8 cellular contexts compared by ENCODE assay signal in genomic region chr14:92105845-92106094, GRCh38. TPM values are rescaled to one million over a fixed set of nuclear protein-coding genes. Genes with fewer than 3 reads are reported as not detected.
A peak's percentile ranks its signal among the peaks of the same experiment; 100 is the strongest.
DNase-seq lines count a peak whose midpoint lies in the region; ATAC-seq and TF ChIP-seq lines count a peak whose summit lies in the region.

No MANE protein-coding gene starts in this region.

- H3K4me1 Mint-ChIP-seq in activated naive CD8-positive, alpha-beta T cell treated with anti-CD3 and anti-CD28 coated beads, Interleukin-2, amount 50 U/mL, for 24 hours: peaks cover 43% of the 10 kb centered on the region

- no peak for TF ChIP-seq POLR2A in sigmoid colon (IDR thresholded peaks at IDR 0.05)

- POLR2A ChIA-PET in HEK293T (lab: Yijun Ruan, JAX): interaction anchor here (1.1 to 4.7 kb wide), 6 partner anchors 8 to 159 kb away, joined by 3 to 77 read pairs (median 9); partner anchors contain the start of genes CPSF2, NDUFB1 and TRIP11

- ATAC-seq in GM21723 (IDR thresholded peaks at IDR 0.05; ENCODE audit: unreplicated experiment): peak; percentile 31
- peak; percentile 3 for ATAC-seq in activated naive CD8-positive, alpha-beta T cell treated with anti-CD3 and anti-CD28 coated beads, Interleukin-2, amount 50 U/mL, for 24 hours
- peak; percentile 52 for ATAC-seq in left ventricle myocardium superior

- H3K9me3 ChIP-seq in Loucy (ENCODE audit: insufficient read depth, low read depth, low read length) (no peaks in the 10 kb centered on the region), sigmoid colon (no peaks in the 10 kb centered on the region)

- CTCF ChIA-PET in HEK293T (lab: Yijun Ruan, JAX): interaction anchor here (0.9 kb wide), 1 partner anchor 119 kb away, joined by 5 read pairs; no protein-coding TSS in a partner anchor

- peaks cover 54% of the 10 kb centered on the region for H3K79me2 ChIP-seq in Loucy (ENCODE audit: insufficient read depth, low read length)

- no peaks in the 10 kb centered on the region for H3K36me3 Mint-ChIP-seq in activated naive CD8-positive, alpha-beta T cell treated with anti-CD3 and anti-CD28 coated beads, Interleukin-2, amount 50 U/mL, for 24 hours (ENCODE audit: low read depth)

- TF ChIP-seq EP300 in sigmoid colon (IDR thresholded peaks at IDR 0.05): no peak

- H3K27ac ChIP-seq in sigmoid colon: peak overlapping the region; percentile 96 to 99 (median 97)

- 0% methylated on average over 12 of the region's 12 CpGs for WGBS in sigmoid colon, 2 donors

- H3K27me3 Mint-ChIP-seq in activated naive CD8-positive, alpha-beta T cell treated with anti-CD3 and anti-CD28 coated beads, Interleukin-2, amount 50 U/mL, for 24 hours: no peaks in the 10 kb centered on the region

- peaks cover 40% of the 10 kb centered on the region for H4K20me1 ChIP-seq in Loucy (ENCODE audit: insufficient read depth, low read length, poor library complexity, severe bottlenecking)

- no peaks in the 10 kb centered on the region for H3K9me3 Mint-ChIP-seq in activated naive CD8-positive, alpha-beta T cell treated with anti-CD3 and anti-CD28 coated beads, Interleukin-2, amount 50 U/mL, for 24 hours

- intact Hi-C loops in left ventricle myocardium superior (cut with micrococcal nuclease): no loop called here
- intact Hi-C loops in sigmoid colon (cut with DNase I): loop anchor here (2.0 to 10.0 kb wide), 4 partner anchors 15 to 601 kb away; partner anchors contain the start of genes CPSF2, NDUFB1 and TRIP11

- H3K4me2 ChIP-seq in Loucy (ENCODE audit: low read depth, low read length, poor library complexity, severe bottlenecking): peak overlapping the region; percentile 72

- peak overlapping the region; percentile 93 for H3K9ac ChIP-seq in Loucy (ENCODE audit: low read depth, low read length, poor library complexity, severe bottlenecking)

- no peaks in the 10 kb centered on the region for H3K36me3 ChIP-seq in Loucy (ENCODE audit: insufficient read depth, low read length)
- H3K36me3 ChIP-seq in sigmoid colon: no peaks in the 10 kb centered on the region

- peak overlapping the region; percentile 92 for H3K4me3 ChIP-seq in Loucy (ENCODE audit: low read length, poor library complexity, severe bottlenecking)
- H3K4me3 ChIP-seq in sigmoid colon: peak overlapping the region; percentile 78 to 96 (median 88)

- H3K9me2 ChIP-seq in Loucy (replicated peaks; ENCODE audit: low read depth, low read length): no peaks in the 10 kb centered on the region

- DNase-seq in NCI-H2081 (lab: John Stamatoyannopoulos, UW) (peak; percentile 39 to 43), NCI-H2081 treated with DMSO at 0.1 percent for 48 hours (lab: John Stamatoyannopoulos, UW) (no peak), left ventricle myocardium superior (peak; percentile 78), sigmoid colon (peak; percentile 82), HEK293T (ENCODE audit: extremely low spot score) (no peak)
- peak; percentile 25 for DNase-seq in activated naive CD8-positive, alpha-beta T cell treated with anti-CD3 and anti-CD28 coated beads, Interleukin-2, amount 50 U/mL, for 24 hours

- H3K4me3 Mint-ChIP-seq in activated naive CD8-positive, alpha-beta T cell treated with anti-CD3 and anti-CD28 coated beads, Interleukin-2, amount 50 U/mL, for 24 hours: peak overlapping the region; percentile 95

- H3F3A ChIP-seq in Loucy (ENCODE audit: low read depth): no peaks in the 10 kb centered on the region

- no peak for TF ChIP-seq CTCF in Loucy (conservative IDR thresholded peaks at IDR 0.05; ENCODE audit: low read length)
- no peak for TF ChIP-seq CTCF in sigmoid colon (IDR thresholded peaks at IDR 0.05)

- peak overlapping the region; percentile 84 for H3K27ac Mint-ChIP-seq in activated naive CD8-positive, alpha-beta T cell treated with anti-CD3 and anti-CD28 coated beads, Interleukin-2, amount 50 U/mL, for 24 hours

- H3K27me3 ChIP-seq in Loucy (ENCODE audit: insufficient read depth, low read length, poor library complexity, severe bottlenecking) (no peaks in the 10 kb centered on the region), sigmoid colon (no peaks in the 10 kb centered on the region)

- H3K4me1 ChIP-seq in Loucy (ENCODE audit: insufficient read depth, low read length, poor library complexity, severe bottlenecking) (peaks cover 28% of the 10 kb centered on the region), sigmoid colon (peaks cover 0 to 34% (median 30%) of the 10 kb centered on the region in 4 donors)

- peak overlapping the region; percentile 93 for H2AFZ ChIP-seq in Loucy (ENCODE audit: low read length)

TF ChIP-seq in HEK293T, 16 proteins besides CTCF, POLR2A, EP300 and RAD21:
- no peak for TF ChIP-seq ZNF384 (IDR thresholded peaks at IDR 0.05)
- TF ChIP-seq LEF1 (IDR thresholded peaks at IDR 0.05; ENCODE audit: borderline replicate concordance): no peak
- no peak for TF ChIP-seq HDGF (IDR thresholded peaks at IDR 0.05; ENCODE audit: borderline replicate concordance)
- TF ChIP-seq BHLHE40 (IDR thresholded peaks at IDR 0.05; ENCODE audit: borderline replicate concordance): no peak
- TF ChIP-seq L3MBTL2 (conservative IDR thresholded peaks at IDR 0.05): no peak
- TF ChIP-seq ARNT (IDR thresholded peaks at IDR 0.05): no peak
- TF ChIP-seq SUZ12 (IDR thresholded peaks at IDR 0.05): no peak
- TF ChIP-seq PKNOX1 (IDR thresholded peaks at IDR 0.05): no peak
- no peak for TF ChIP-seq NFRKB (IDR thresholded peaks at IDR 0.05)
- no peak for TF ChIP-seq FOXK2 (IDR thresholded peaks at IDR 0.05)
- TF ChIP-seq FOXM1 (IDR thresholded peaks at IDR 0.05; ENCODE audit: borderline replicate concordance): no peak
- TF ChIP-seq CTBP1 (IDR thresholded peaks at IDR 0.05; ENCODE audit: borderline replicate concordance): no peak
- no peak for TF ChIP-seq ELF4 (IDR thresholded peaks at IDR 0.05)
- TF ChIP-seq FOXA1 (IDR thresholded peaks at IDR 0.05): no peak
TF ChIP-seq in HEK293T: peak in this region for 0.

RNA-seq across cellular contexts. Expression of gene ATXN3, which starts 0.6 kb away (rescaled TPM):
- total RNA-seq in left ventricle myocardium superior: 15.9 TPM
- total RNA-seq in sigmoid colon: 10 to 100 TPM; 30.4 to 48.5 (median 35.4) TPM
- 10 to 100 TPM in 2 of 3 donors, 1 to 10 TPM in 1; 9.0 to 13.9 (median 13.8) TPM for polyA plus RNA-seq in sigmoid colon

RNA-seq across cellular contexts. Expression of gene NDUFB1, which starts 15.7 kb away (rescaled TPM):
- total RNA-seq in left ventricle myocardium superior (648 TPM), sigmoid colon (100 to 1,000 TPM; 374 to 888 (median 561) TPM)
- 1,000 to 10,000 TPM in 2 of 3 donors, 100 to 1,000 TPM in 1; 568 to 1,626 (median 1,124) TPM for polyA plus RNA-seq in sigmoid colon

RNA-seq across cellular contexts. Expression of gene CPSF2, which starts 16.0 kb away (rescaled TPM):
- total RNA-seq in left ventricle myocardium superior (38.7 TPM), sigmoid colon (10 to 100 TPM; 22.4 to 41.8 (median 27.0) TPM)
- polyA plus RNA-seq in sigmoid colon: 10 to 100 TPM in 2 of 3 donors, 1 to 10 TPM in 1; 6.0 to 16.1 (median 13.2) TPM

Comparison
In these comparisons a context has a peak if more than half of its experiments do, and no peak if none do; other contexts are left out.
1. DNase-seq: peak in NCI-H2081 (2 of 2), activated naive CD8-positive, alpha-beta T cell treated with anti-CD3 and anti-CD28 coated beads, Interleukin-2, amount 50 U/mL, for 24 hours (single experiment), left ventricle myocardium superior (single experiment) and sigmoid colon (single experiment); none in NCI-H2081 treated with DMSO at 0.1 percent for 48 hours (single experiment) and HEK293T (single experiment).
2. Peak in every context shown above with its lines, with median percentiles within 50 percentile points of each other: ATAC-seq.